In the genomic region with DNA sequence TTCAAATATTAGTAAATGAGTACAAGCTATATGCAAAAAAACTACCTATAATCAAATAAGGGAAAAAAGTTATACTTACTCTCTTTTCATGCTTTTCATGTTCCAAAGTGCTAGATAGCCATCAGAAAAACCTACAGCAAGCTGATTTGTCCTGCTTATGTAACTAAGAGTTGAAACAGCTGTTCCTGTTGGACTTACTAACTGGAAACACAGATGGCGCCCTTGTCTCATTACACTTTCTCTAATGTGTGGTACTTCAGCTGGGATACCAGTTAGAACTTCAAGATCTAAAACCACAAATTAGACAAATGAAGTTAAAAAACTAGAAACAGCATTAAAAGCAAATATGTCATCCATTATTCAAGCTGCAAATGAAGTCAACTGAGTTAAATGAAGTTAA, we compare ENCODE assay signal across 9 cellular contexts.
A peak's percentile ranks its signal among the peaks of the same experiment; 100 is the strongest.
DNase-seq lines count a peak whose midpoint lies in the region; ATAC-seq and TF ChIP-seq lines count a peak whose summit lies in the region.
"Had no signal": no experiment of that assay in that cellular context is flagged by ENCODE, and none has a peak within 500 bp of the region (broad histone marks: within the 10 kb centered on the region; RNA-seq: fewer than 3 reads in every experiment).

No MANE protein-coding gene starts in this region.

- DNase-seq in AG08395 (ENCODE audit: low spot score) (peak; percentile 13), GM12864 (ENCODE audit: low read depth) (no peak), NCI-H1092 (lab: John Stamatoyannopoulos, UW) (peak; percentile 47), astrocyte of the hippocampus (ENCODE audit: low read depth, low spot score) (peak; percentile 55), kidney glomerular epithelial cell (lab: John Stamatoyannopoulos, UW) (peak; percentile 37)
- DNase-seq in effector CD4-positive, alpha-beta T cell, result no peak
- no peak for DNase-seq in effector CD8-positive, alpha-beta T cell (lab: John Stamatoyannopoulos, UW)

- H3K4me3 ChIP-seq in GM12864 (ENCODE audit: low read depth, low read length), result no peak overlapping the region
- H3K4me3 ChIP-seq: HAP-1 had no signal

- no peak for ATAC-seq in HG03196 (IDR thresholded peaks at IDR 0.05; ENCODE audit: unreplicated experiment)

- peak; percentile 32 for TF ChIP-seq CTCF in GM12864 (IDR thresholded peaks at IDR 0.05; ENCODE audit: low read depth, low read length, missing control alignments)

Comparison
In these comparisons a context has a peak if more than half of its experiments do, and no peak if none do; other contexts are left out.
1. DNase-seq: peak in AG08395 (single experiment), NCI-H1092 (single experiment), astrocyte of the hippocampus (single experiment) and kidney glomerular epithelial cell (single experiment); none in GM12864 (single experiment), effector CD4-positive, alpha-beta T cell (single experiment) and effector CD8-positive, alpha-beta T cell (single experiment).